Comparison of ENCODE assay signal across 21 cellular contexts in genomic region chr10:111247781-111248389, GRCh38.
A peak's percentile ranks its signal among the peaks of the same experiment; 100 is the strongest.
DNase-seq lines count a peak whose midpoint lies in the region; ATAC-seq and TF ChIP-seq lines count a peak whose summit lies in the region.
"Had no signal": no experiment of that assay in that cellular context is flagged by ENCODE, and none has a peak within 500 bp of the region (broad histone marks: within the 10 kb centered on the region; RNA-seq: fewer than 3 reads in every experiment).

No MANE protein-coding gene starts in this region.

- CTCF ChIA-PET in MCF 10A (lab: Yijun Ruan, JAX) (no interaction called here), PC-3 (lab: Charles Lee) (no interaction called here), mammary epithelial cell (lab: Charles Lee; ENCODE audit: low non-redundant PET) (no interaction called here)

- H3K27me3 Mint-ChIP-seq in MCF 10A (ENCODE audit: insufficient read depth, unreplicated experiment), result peaks cover 63% of the 10 kb centered on the region

- peaks cover 0 to 7% of the 10 kb centered on the region in 2 donors for H3K27me3 ChIP-seq in breast epithelium
- H3K27me3 ChIP-seq in PC-3 (ENCODE audit: low read length), result peaks cover 7% of the 10 kb centered on the region; the same call in 1 of the 2 replicates
- H3K27me3 ChIP-seq in mammary epithelial cell (ENCODE audit: insufficient read depth, low read length), result no peaks in the 10 kb centered on the region
- H3K27me3 ChIP-seq: BLaER1 had no signal

- H3K27ac ChIP-seq in breast epithelium (no peak overlapping the region), PC-3 (ENCODE audit: low read length) (no peak overlapping the region), mammary epithelial cell (ENCODE audit: insufficient read depth, low read depth, low read length) (no peak overlapping the region)
- H3K27ac ChIP-seq: 22Rv1, BLaER1 had no signal

- H3K27ac Mint-ChIP-seq in MCF 10A (ENCODE audit: low read depth, unreplicated experiment), result no peak overlapping the region
- H3K27ac Mint-ChIP-seq: CD4-positive, alpha-beta memory T cell; GM23338; T-cell had no signal

- H3K9me3 ChIP-seq in breast epithelium (peaks cover 0 to 8% of the 10 kb centered on the region in 2 donors), PC-3 (ENCODE audit: low read length) (no peaks in the 10 kb centered on the region), mammary epithelial cell (replicated peaks; ENCODE audit: insufficient read depth, low read length) (no peaks in the 10 kb centered on the region)
- H3K9me3 ChIP-seq: BLaER1 had no signal

- H3K4me1 ChIP-seq in breast epithelium, result no peaks in the 10 kb centered on the region
- no peaks in the 10 kb centered on the region for H3K4me1 ChIP-seq in PC-3 (ENCODE audit: insufficient read depth, low read length)
- H3K4me1 ChIP-seq in mammary epithelial cell (ENCODE audit: insufficient read depth, low read length), result no peaks in the 10 kb centered on the region
- H3K4me1 ChIP-seq: BLaER1 had no signal

- H2AFZ ChIP-seq in PC-3 (ENCODE audit: low read length) (no peak overlapping the region), mammary epithelial cell (ENCODE audit: low read depth, low read length) (no peak overlapping the region)
- H2AFZ ChIP-seq: GM23338 had no signal

- H3K9me3 Mint-ChIP-seq in MCF 10A (ENCODE audit: unreplicated experiment), result peaks cover 14% of the 10 kb centered on the region
- H3K9me3 Mint-ChIP-seq: GM23338, T-cell had no signal

- H3K4me3 ChIP-seq in breast epithelium, result no peak overlapping the region
- H3K4me3 ChIP-seq in PC-3 (ENCODE audit: low read length), result no peak overlapping the region
- H3K4me3 ChIP-seq in mammary epithelial cell (replicated peaks in 1 of 3; ENCODE audit: insufficient read depth in 1 of 3, low read depth in 2 of 3, low read length in 3 of 3), result no peak overlapping the region
- H3K4me3 ChIP-seq: BLaER1, GM23338, K562 had no signal

- H3K79me2 ChIP-seq in PC-3 (ENCODE audit: low read length), result no peaks in the 10 kb centered on the region
- H3K79me2 ChIP-seq in mammary epithelial cell (ENCODE audit: insufficient read depth, low read length), result no peaks in the 10 kb centered on the region

- in situ Hi-C loops in mammary epithelial cell (cut with MboI; ENCODE audit: low sequenced_read_pairs in 2 of 2), result no loop called here

- peak; percentile 9 for DNase-seq in MCF 10A (ENCODE audit: unreplicated experiment)
- DNase-seq in breast epithelium (ENCODE audit: low spot score in 2 of 2), result no peak
- peak; percentile 17 for DNase-seq in PC-3
- DNase-seq in mammary epithelial cell, result peak; percentile 7
- no peak for DNase-seq in posterior vena cava (ENCODE audit: low spot score)
- DNase-seq: CD4-positive, alpha-beta memory T cell; DMS153; HCEC 1CT; NCI-H187; NCI-H2107; NCI-H345; NCI-H524 treated with DMSO at 0.1 percent for 48 hours; T-cell had no signal

- no peak for TF ChIP-seq POLR2A in breast epithelium (IDR thresholded peaks at IDR 0.05)

- no peaks in the 10 kb centered on the region for H3F3A ChIP-seq in PC-3 (ENCODE audit: low read length, unreplicated experiment)

- H3K36me3 Mint-ChIP-seq in MCF 10A (ENCODE audit: insufficient read depth, unreplicated experiment), result no peaks in the 10 kb centered on the region
- H3K36me3 Mint-ChIP-seq: CD4-positive, alpha-beta memory T cell; T-cell had no signal

- peaks cover 6% of the 10 kb centered on the region for H3K4me1 Mint-ChIP-seq in MCF 10A (ENCODE audit: insufficient read depth, unreplicated experiment)
- H3K4me1 Mint-ChIP-seq: CD4-positive, alpha-beta memory T cell; T-cell had no signal

- TF ChIP-seq CTCF in MCF 10A (IDR thresholded peaks at IDR 0.05; ENCODE audit: unreplicated experiment) (no peak), breast epithelium (IDR thresholded peaks at IDR 0.05) (no peak), PC-3 (conservative IDR thresholded peaks at IDR 0.05; ENCODE audit: low read depth, low read length) (no peak), mammary epithelial cell (conservative IDR thresholded peaks at IDR 0.05 in 1 of 2, IDR thresholded peaks at IDR 0.05 in 1 of 2; ENCODE audit: extremely low read depth in 1 of 2, insufficient read depth in 1 of 2, low read depth in 1 of 2, low read length in 2 of 2) (no peak)

- H3K36me3 ChIP-seq in breast epithelium (no peaks in the 10 kb centered on the region), PC-3 (ENCODE audit: low read depth, low read length) (no peaks in the 10 kb centered on the region), mammary epithelial cell (ENCODE audit: insufficient read depth, low read length) (no peaks in the 10 kb centered on the region)
- H3K36me3 ChIP-seq: BLaER1 had no signal

- POLR2A ChIA-PET in MCF 10A (lab: Yijun Ruan, JAX) (interaction anchor here (0.7 kb wide), 1 partner anchor 672 kb away, joined by 3 read pairs; no protein-coding TSS in a partner anchor), PC-3 (lab: Charles Lee; ENCODE audit: unreplicated experiment) (interaction anchor here (0.6 kb wide), 1 partner anchor 1127 kb away, joined by 6 read pairs; no protein-coding TSS in a partner anchor)

- BruUV-seq in MCF 10A (replicated peaks; lab: Mats Ljungman, UMichigan) (no TSS peak), PC-3 (replicated peaks; lab: Mats Ljungman, UMichigan) (no TSS peak), mammary epithelial cell (replicated peaks; lab: Mats Ljungman, UMichigan) (no TSS peak)

- dilution Hi-C loops in mammary epithelial cell (cut with HindIII; ENCODE audit: low sequenced_read_pairs), result no loop called here

- H3K4me3 Mint-ChIP-seq in MCF 10A (ENCODE audit: unreplicated experiment), result no peak overlapping the region
- H3K4me3 Mint-ChIP-seq: CD4-positive, alpha-beta memory T cell; GM23338; T-cell had no signal

- H3K9ac ChIP-seq in PC-3 (ENCODE audit: low read length) (no peak overlapping the region), mammary epithelial cell (ENCODE audit: insufficient read depth, low read length) (no peak overlapping the region)
- H3K9ac ChIP-seq: BLaER1 had no signal

- WGBS in mammary epithelial cell (ENCODE audit: low coverage, missing lambda C conversion rate), result 63% methylated on average over 6 of the region's 6 CpGs

- H4K20me1 ChIP-seq in PC-3 (ENCODE audit: low read length), result no peaks in the 10 kb centered on the region
- no peaks in the 10 kb centered on the region for H4K20me1 ChIP-seq in mammary epithelial cell (ENCODE audit: insufficient read depth, low read length)
- H4K20me1 ChIP-seq: BLaER1 had no signal

- ATAC-seq in PC-3, result no peak
- no peak for ATAC-seq in HG03442 (IDR thresholded peaks at IDR 0.05; ENCODE audit: unreplicated experiment)
- no peak for ATAC-seq in GM18861 (IDR thresholded peaks at IDR 0.05; ENCODE audit: unreplicated experiment)
- no peak for ATAC-seq in GM18502 (IDR thresholded peaks at IDR 0.05; ENCODE audit: poor library complexity, unreplicated experiment)
- ATAC-seq: GM23338, K562, Panc1, T-cell had no signal

- no peak overlapping the region for H3K4me2 ChIP-seq in PC-3 (ENCODE audit: low read length)
- no peak overlapping the region for H3K4me2 ChIP-seq in mammary epithelial cell (ENCODE audit: insufficient read depth, low read depth, low read length)
- H3K4me2 ChIP-seq: BLaER1, GM23338 had no signal

- no peaks in the 10 kb centered on the region for H3K9me2 ChIP-seq in PC-3 (replicated peaks; ENCODE audit: low read length)

- intact Hi-C loops in MCF 10A (cut with micrococcal nuclease) (no loop called here), breast epithelium (cut with DNase I; ENCODE audit: low total_unique reads) (no loop called here), PC-3 (cut with micrococcal nuclease) (no loop called here), mammary epithelial cell (cut with micrococcal nuclease) (no loop called here), posterior vena cava (cut with DNase I) (no loop called here)

Comparison
In these comparisons a context has a peak if more than half of its experiments do, and no peak if none do; other contexts are left out.
1. DNase-seq: peak in MCF 10A (single experiment), PC-3 (single experiment) and mammary epithelial cell (single experiment); none in breast epithelium (0 of 2) and posterior vena cava (single experiment).